ENCODE assay signal across 13 cellular contexts in genomic region chr9:124014355-124015026, GRCh38. TPM values are rescaled to one million over a fixed set of nuclear protein-coding genes. Genes with fewer than 3 reads are reported as not detected.
"Had no signal": no experiment of that assay in that cellular context is flagged by ENCODE, and none has a peak within 500 bp of the region (broad histone marks: within the 10 kb centered on the region; RNA-seq: fewer than 3 reads in every experiment).

No MANE protein-coding gene starts in this region.

- H3K27ac Mint-ChIP-seq: activated CD4-positive, alpha-beta memory T cell treated with anti-CD3 and anti-CD28 coated beads for 36 hours; endodermal cell had no signal

- H3K36me3 ChIP-seq: tibial artery, vagina had no signal

- H3K27ac ChIP-seq: body of pancreas, hepatocyte, tibial artery, vagina had no signal

- H3K9me3 Mint-ChIP-seq: activated CD4-positive, alpha-beta memory T cell treated with anti-CD3 and anti-CD28 coated beads for 36 hours; endodermal cell had no signal

- H3K4me3 ChIP-seq: body of pancreas, hepatocyte, tibial artery, vagina had no signal

- H3K9me3 ChIP-seq: body of pancreas, tibial artery, vagina had no signal

- DNase-seq: activated CD4-positive, alpha-beta memory T cell treated with anti-CD3 and anti-CD28 coated beads for 36 hours; activated CD8-positive, alpha-beta memory T cell treated with anti-CD3 and anti-CD28 coated beads, Interleukin-2, amount 50 U/mL, for 48 hours; activated naive CD4-positive, alpha-beta T cell treated with anti-CD3 and anti-CD28 coated beads, Interleukin-2, amount 50 U/mL, for 16 hours; body of pancreas; dermis blood vessel endothelial cell; erythroblast had no signal

- ATAC-seq: body of pancreas had no signal

RNA-seq across cellular contexts. Expression of gene LHX2, which starts 2.9 kb away (rescaled TPM):
- total RNA-seq: activated CD4-positive, alpha-beta memory T cell treated with anti-CD3 and anti-CD28 coated beads for 36 hours; body of pancreas; dermis blood vessel endothelial cell; hepatocyte; myocyte; osteocyte; SK-MEL-5; vagina had no signal
- polyA plus RNA-seq: hepatocyte had no signal
